ENCODE assay signal across 5 cellular contexts in genomic region chr2:232570481-232570880, GRCh38. TPM values are rescaled to one million over a fixed set of nuclear protein-coding genes. Genes with fewer than 3 reads are reported as not detected.
"Had no signal": no experiment of that assay in that cellular context is flagged by ENCODE, and none has a peak within 500 bp of the region (broad histone marks: within the 10 kb centered on the region; RNA-seq: fewer than 3 reads in every experiment).

No MANE protein-coding gene starts in this region.

RNA-seq across cellular contexts. Expression of gene CHRNG, which starts 31.0 kb away (rescaled TPM):
- total RNA-seq: GM23338, H1, H9, HT-29, IMR-90 had no signal
- polyA plus RNA-seq: GM23338, IMR-90 had no signal

RNA-seq across cellular contexts. Expression of gene CHRND, which starts 44.5 kb away (rescaled TPM):
- total RNA-seq: H1, H9, HT-29, IMR-90 had no signal
- polyA plus RNA-seq: IMR-90 had no signal

RNA-seq across cellular contexts. Expression of gene PRSS56, which starts 50.3 kb away (rescaled TPM):
- total RNA-seq: H1, H9, HT-29, IMR-90 had no signal
- polyA plus RNA-seq: IMR-90 had no signal
